Comparison of ENCODE assay signal across 1 cellular context in the genomic region with DNA sequence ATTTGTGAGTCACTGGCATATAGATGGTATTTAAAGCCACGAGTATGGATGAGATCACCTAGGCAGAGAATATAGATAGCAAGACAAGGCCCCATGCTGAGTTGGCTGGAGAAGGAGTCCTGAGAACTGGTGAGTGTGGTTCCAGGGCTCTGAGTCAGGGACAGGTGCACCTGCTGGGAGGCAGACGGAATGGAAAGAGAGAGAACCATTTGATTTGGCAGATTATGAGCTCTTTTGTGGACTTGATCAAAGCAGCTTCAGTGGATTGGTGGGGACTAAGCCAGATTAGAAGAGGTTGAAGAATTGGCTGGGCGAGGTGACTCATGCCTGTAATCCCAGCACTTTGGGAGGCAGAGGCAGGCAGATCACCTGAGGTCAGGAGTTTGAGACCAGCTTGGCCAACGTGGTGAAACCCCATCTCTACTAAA.
A peak's percentile ranks its signal among the peaks of the same experiment; 100 is the strongest.
TF ChIP-seq lines count a peak whose summit lies in the region.

No MANE protein-coding gene starts in this region.

TF ChIP-seq in K562, 482 proteins besides CTCF, POLR2A, EP300 and RAD21:
- TF ChIP-seq, protein P1, sequence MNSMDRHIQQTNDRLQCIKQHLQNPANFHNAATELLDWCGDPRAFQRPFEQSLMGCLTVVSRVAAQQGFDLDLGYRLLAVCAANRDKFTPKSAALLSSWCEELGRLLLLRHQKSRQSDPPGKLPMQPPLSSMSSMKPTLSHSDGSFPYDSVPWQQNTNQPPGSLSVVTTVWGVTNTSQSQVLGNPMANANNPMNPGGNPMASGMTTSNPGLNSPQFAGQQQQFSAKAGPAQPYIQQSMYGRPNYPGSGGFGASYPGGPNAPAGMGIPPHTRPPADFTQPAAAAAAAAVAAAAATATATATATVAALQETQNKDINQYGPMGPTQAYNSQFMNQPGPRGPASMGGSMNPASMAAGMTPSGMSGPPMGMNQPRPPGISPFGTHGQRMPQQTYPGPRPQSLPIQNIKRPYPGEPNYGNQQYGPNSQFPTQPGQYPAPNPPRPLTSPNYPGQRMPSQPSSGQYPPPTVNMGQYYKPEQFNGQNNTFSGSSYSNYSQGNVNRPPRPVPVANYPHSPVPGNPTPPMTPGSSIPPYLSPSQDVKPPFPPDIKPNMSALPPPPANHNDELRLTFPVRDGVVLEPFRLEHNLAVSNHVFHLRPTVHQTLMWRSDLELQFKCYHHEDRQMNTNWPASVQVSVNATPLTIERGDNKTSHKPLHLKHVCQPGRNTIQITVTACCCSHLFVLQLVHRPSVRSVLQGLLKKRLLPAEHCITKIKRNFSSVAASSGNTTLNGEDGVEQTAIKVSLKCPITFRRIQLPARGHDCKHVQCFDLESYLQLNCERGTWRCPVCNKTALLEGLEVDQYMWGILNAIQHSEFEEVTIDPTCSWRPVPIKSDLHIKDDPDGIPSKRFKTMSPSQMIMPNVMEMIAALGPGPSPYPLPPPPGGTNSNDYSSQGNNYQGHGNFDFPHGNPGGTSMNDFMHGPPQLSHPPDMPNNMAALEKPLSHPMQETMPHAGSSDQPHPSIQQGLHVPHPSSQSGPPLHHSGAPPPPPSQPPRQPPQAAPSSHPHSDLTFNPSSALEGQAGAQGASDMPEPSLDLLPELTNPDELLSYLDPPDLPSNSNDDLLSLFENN (IDR thresholded peaks at IDR 0.05; ENCODE audit: low read depth in 2 of 2, low read length in 2 of 2) = no peak
- TF ChIP-seq STAT5A (IDR thresholded peaks at IDR 0.05; ENCODE audit: borderline replicate concordance, low read length) (no peak), PHTF2 (CRISPR knock-in tag; IDR thresholded peaks at IDR 0.05) (no peak), JUN (IDR thresholded peaks at IDR 0.05; ENCODE audit: borderline replicate concordance, low read depth, low read length) (0 out of 2 replicates have a peak, but pooled peaks have one; percentile 13), JUN (CRISPR knock-in tag; IDR thresholded peaks at IDR 0.05; ENCODE audit: borderline replicate concordance) (no peak), POLR3A (IDR thresholded peaks at IDR 0.05; ENCODE audit: borderline replicate concordance, extremely low read depth, insufficient read depth, insufficient read length) (no peak), MCM5 (IDR thresholded peaks at IDR 0.05; ENCODE audit: low read depth) (no peak), FOSL1 (tag; conservative IDR thresholded peaks at IDR 0.05) (0 out of 2 replicates have a peak, but pooled peaks have one; percentile 33), ELF2 (CRISPR knock-in tag; IDR thresholded peaks at IDR 0.05) (no peak), SREBF1 (IDR thresholded peaks at IDR 0.05; ENCODE audit: borderline replicate concordance, low read depth, low read length) (no peak), ZNF3 (CRISPR knock-in tag; IDR thresholded peaks at IDR 0.05) (no peak), MBD2 (IDR thresholded peaks at IDR 0.05; ENCODE audit: borderline replicate concordance, low read depth) (no peak), XRCC4 (IDR thresholded peaks at IDR 0.05; ENCODE audit: extremely low read depth, insufficient read depth, insufficient read length) (no peak), ZEB2 (IDR thresholded peaks at IDR 0.05) (peak; percentile 40; the same call in 1 of the 2 replicates)
- TF ChIP-seq, protein P2, sequence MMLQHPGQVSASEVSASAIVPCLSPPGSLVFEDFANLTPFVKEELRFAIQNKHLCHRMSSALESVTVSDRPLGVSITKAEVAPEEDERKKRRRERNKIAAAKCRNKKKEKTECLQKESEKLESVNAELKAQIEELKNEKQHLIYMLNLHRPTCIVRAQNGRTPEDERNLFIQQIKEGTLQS (IDR thresholded peaks at IDR 0.05) = peak; percentile 69
- TF ChIP-seq, protein P2 (CRISPR knock-in tag; conservative IDR thresholded peaks at IDR 0.05) = no peak
